In genomic region chr1:115314111-115314510, GRCh38 we compare ENCODE assay signal across 21 cellular contexts. TPM values are rescaled to one million over a fixed set of nuclear protein-coding genes. Genes with fewer than 3 reads are reported as not detected.
DNase-seq lines count a peak whose midpoint lies in the region; ATAC-seq and TF ChIP-seq lines count a peak whose summit lies in the region.
"Had no signal": no experiment of that assay in that cellular context is flagged by ENCODE, and none has a peak within 500 bp of the region (broad histone marks: within the 10 kb centered on the region; RNA-seq: fewer than 3 reads in every experiment).

No MANE protein-coding gene starts in this region.

- ATAC-seq in sciatic nerve, result peak; percentile 81
- ATAC-seq in HG03469 (IDR thresholded peaks at IDR 0.05; ENCODE audit: unreplicated experiment), result no peak
- ATAC-seq: K562, natural killer cell, psoas muscle had no signal

- WGBS in esophagus muscularis mucosa, result 52% methylated on average over 4 of the region's 4 CpGs

- peaks cover 0 to 5% (median 0%) of the 10 kb centered on the region in 7 donors for H3K9me3 Mint-ChIP-seq in CD14-positive monocyte
- H3K9me3 Mint-ChIP-seq: activated CD4-positive, alpha-beta T cell treated with anti-CD3 and anti-CD28 coated beads, Interleukin-2, amount 10 ng/mL, durations not matched to agents 24 days and 14 days; immature natural killer cell; natural killer cell had no signal

- no peaks in the 10 kb centered on the region for H3K9me3 ChIP-seq in esophagus muscularis mucosa
- H3K9me3 ChIP-seq: BLaER1, psoas muscle, upper lobe of left lung had no signal

- no peaks in the 10 kb centered on the region for H3K36me3 Mint-ChIP-seq in CD14-positive monocyte
- H3K36me3 Mint-ChIP-seq: immature natural killer cell, natural killer cell had no signal

- H3K4me3 ChIP-seq in esophagus muscularis mucosa, result no peak overlapping the region
- H3K4me3 ChIP-seq: BLaER1, K562, psoas muscle, upper lobe of left lung had no signal

- no peaks in the 10 kb centered on the region for H3K36me3 ChIP-seq in esophagus muscularis mucosa
- H3K36me3 ChIP-seq: BLaER1, upper lobe of left lung had no signal

- intact Hi-C loops in esophagus muscularis mucosa (cut with DNase I), result no loop called here
- intact Hi-C loops in sciatic nerve (cut with DNase I), result no loop called here
- intact Hi-C loops in CD14-positive monocyte (cut with micrococcal nuclease), result no loop called here

- H3K4me1 Mint-ChIP-seq in CD14-positive monocyte, result no peaks in the 10 kb centered on the region
- H3K4me1 Mint-ChIP-seq: activated CD4-positive, alpha-beta T cell treated with anti-CD3 and anti-CD28 coated beads, Interleukin-2, amount 10 ng/mL, durations not matched to agents 24 days and 14 days; immature natural killer cell; natural killer cell had no signal

- TF ChIP-seq CTCF in esophagus muscularis mucosa (IDR thresholded peaks at IDR 0.05) (no peak), CD14-positive monocyte (IDR thresholded peaks at IDR 0.05) (no peak)

- peak; percentile 13 for DNase-seq in NCI-H1092 treated with DMSO at 0.1 percent for 48 hours (lab: John Stamatoyannopoulos, UW)
- DNase-seq in NCI-H1092 (lab: John Stamatoyannopoulos, UW), result no peak
- peak; percentile 89 for DNase-seq in NCI-H748 (lab: John Stamatoyannopoulos, UW; ENCODE audit: unreplicated experiment)
- no peak for DNase-seq in esophagus muscularis mucosa (ENCODE audit: extremely low spot score)
- no peak for DNase-seq in sciatic nerve (ENCODE audit: low spot score)
- no peak for DNase-seq in CD14-positive monocyte (ENCODE audit: low spot score)
- DNase-seq in NCI-H2227 (lab: John Stamatoyannopoulos, UW; ENCODE audit: unreplicated experiment), result no peak
- DNase-seq: 8988T; activated CD4-positive, alpha-beta T cell treated with anti-CD3 and anti-CD28 coated beads, Interleukin-2, amount 10 ng/mL, durations not matched to agents 24 days and 14 days; activated naive CD4-positive, alpha-beta T cell; erythroblast; immature natural killer cell; natural killer cell; NCI-H345; psoas muscle; stimulated activated CD4-positive, alpha-beta T cell treated with anti-CD3 and anti-CD28 coated beads, Interleukin-15, amount 100 ng/mL, for 24 hours; stimulated activated naive CD4-positive, alpha-beta T cell treated with Interleukin-2 at 50 U/mL for 16 hours had no signal

- H3K27ac Mint-ChIP-seq in CD14-positive monocyte, result no peak overlapping the region
- H3K27ac Mint-ChIP-seq: activated CD4-positive, alpha-beta T cell treated with anti-CD3 and anti-CD28 coated beads, Interleukin-2, amount 10 ng/mL, durations not matched to agents 24 days and 14 days; immature natural killer cell; natural killer cell had no signal

- H3K4me1 ChIP-seq in esophagus muscularis mucosa, result peaks cover 0 to 17% (median 13%) of the 10 kb centered on the region in 4 donors
- H3K4me1 ChIP-seq: psoas muscle had no signal

- H3K27ac ChIP-seq in esophagus muscularis mucosa (replicated peaks in 1 of 4), result peak overlapping the region in 3 of 4 donors; percentile 0 to 66 (median 48)
- H3K27ac ChIP-seq: BLaER1, psoas muscle had no signal

- peaks cover 0 to 2% (median 2%) of the 10 kb centered on the region in 3 donors for H3K27me3 Mint-ChIP-seq in CD14-positive monocyte (ENCODE audit: low read depth in 3 of 3)

- no peak overlapping the region for H3K4me3 Mint-ChIP-seq in CD14-positive monocyte
- H3K4me3 Mint-ChIP-seq: activated CD4-positive, alpha-beta T cell treated with anti-CD3 and anti-CD28 coated beads, Interleukin-2, amount 10 ng/mL, durations not matched to agents 24 days and 14 days; immature natural killer cell; natural killer cell had no signal

- TF ChIP-seq POLR2A in esophagus muscularis mucosa (IDR thresholded peaks at IDR 0.05; ENCODE audit: low read depth), result no peak

- TF ChIP-seq EP300 in esophagus muscularis mucosa (IDR thresholded peaks at IDR 0.05), result no peak

- no peaks in the 10 kb centered on the region for H3K27me3 ChIP-seq in esophagus muscularis mucosa
- H3K27me3 ChIP-seq: BLaER1, upper lobe of left lung had no signal

RNA-seq across cellular contexts. Expression of gene NGF, which starts 23.9 kb away (rescaled TPM):
- total RNA-seq in esophagus muscularis mucosa, result 1 to 10 TPM; 2.9 to 7.5 (median 3.8) TPM
- total RNA-seq in sciatic nerve, result 5.6 TPM
- not detected for polyA plus RNA-seq in CD14-positive monocyte
- total RNA-seq: activated CD4-positive, alpha-beta T cell treated with anti-CD3 and anti-CD28 coated beads, Interleukin-2, amount 10 ng/mL, durations not matched to agents 24 days and 14 days; K562; natural killer cell had no signal
- polyA plus RNA-seq: immature natural killer cell, K562 had no signal

Comparison
In these comparisons a context has a peak if more than half of its experiments do, and no peak if none do; other contexts are left out.
1. DNase-seq: peak in NCI-H1092 treated with DMSO at 0.1 percent for 48 hours (single experiment) and NCI-H748 (single experiment); none in NCI-H1092 (single experiment), esophagus muscularis mucosa (single experiment), sciatic nerve (single experiment), CD14-positive monocyte (single experiment) and NCI-H2227 (single experiment).